Comparison of ENCODE assay signal across 8 cellular contexts in genomic region chr19:15199652-15200574, GRCh38. TPM values are rescaled to one million over a fixed set of nuclear protein-coding genes. Genes with fewer than 3 reads are reported as not detected.
DNase-seq lines count a peak whose midpoint lies in the region; ATAC-seq and TF ChIP-seq lines count a peak whose summit lies in the region.

No MANE protein-coding gene starts in this region.

- H3K79me1 ChIP-seq in trophoblast cell (ENCODE audit: low read length) = peaks cover 6% of the 10 kb centered on the region

- no peak overlapping the region for H2AFZ ChIP-seq in PC-9
- H2AFZ ChIP-seq in fibroblast of lung (ENCODE audit: low read length) = no peak overlapping the region
- peak overlapping the region; percentile 62 for H2AFZ ChIP-seq in trophoblast cell (ENCODE audit: insufficient read depth, low read length, poor library complexity)

- peak overlapping the region; percentile 25 for H2AK5ac ChIP-seq in trophoblast cell (ENCODE audit: low read length)

- H3K27ac Mint-ChIP-seq in CD8-positive, alpha-beta memory T cell = peak overlapping the region in 2 of 8 donors; percentile 47 to 79

- no peak overlapping the region for H3K23ac ChIP-seq in trophoblast cell (ENCODE audit: low read length)

- no peaks in the 10 kb centered on the region for H3K36me3 ChIP-seq in CD8-positive, alpha-beta memory T cell (ENCODE audit: insufficient read depth, low read length)
- peaks cover 24% of the 10 kb centered on the region; the same call in 1 of the 2 replicates for H3K36me3 ChIP-seq in PC-9 (ENCODE audit: low read depth)
- no peaks in the 10 kb centered on the region for H3K36me3 ChIP-seq in fibroblast of lung (ENCODE audit: control insufficient read depth, insufficient read depth, low read length)
- peaks cover 11 to 17% of the 10 kb centered on the region in 2 experiments for H3K36me3 ChIP-seq in trophoblast cell (ENCODE audit: control insufficient read depth in 1 of 2, insufficient read depth in 2 of 2, low read length in 2 of 2)

- WGBS in trophoblast cell (ENCODE audit: extremely low coverage, insufficient coverage, insufficient read length) = no CpG with 5 or more reads among the region's 83 CpGs

- peaks cover 24% of the 10 kb centered on the region for H3K27me3 ChIP-seq in CD8-positive, alpha-beta memory T cell (ENCODE audit: insufficient read depth, low read length, poor library complexity, severe bottlenecking)
- H3K27me3 ChIP-seq in PC-9 (ENCODE audit: insufficient read depth, low read depth) (no peaks in the 10 kb centered on the region), fibroblast of lung (ENCODE audit: control insufficient read depth, insufficient read depth, low read length) (no peaks in the 10 kb centered on the region), trophoblast cell (ENCODE audit: insufficient read depth, low read length) (no peaks in the 10 kb centered on the region)

- no peaks in the 10 kb centered on the region for H3K9me2 ChIP-seq in PC-9 (ENCODE audit: insufficient read depth)

- intact Hi-C loops in PC-9 (cut with micrococcal nuclease; ENCODE audit: unreplicated experiment) = loop anchor here (5.0 kb wide), 1 partner anchor 52 kb away; no protein-coding TSS in a partner anchor

- H3K9me3 ChIP-seq in CD8-positive, alpha-beta memory T cell (ENCODE audit: low read length) = no peaks in the 10 kb centered on the region
- no peaks in the 10 kb centered on the region for H3K9me3 ChIP-seq in PC-9 (ENCODE audit: insufficient read depth, low read depth)
- H3K9me3 ChIP-seq in fibroblast of lung (ENCODE audit: control insufficient read depth, insufficient read depth, low read depth, low read length) = no peaks in the 10 kb centered on the region
- peaks cover 3% of the 10 kb centered on the region for H3K9me3 ChIP-seq in trophoblast cell (ENCODE audit: insufficient read depth, low read depth, low read length)

- H4K8ac ChIP-seq in trophoblast cell (ENCODE audit: low read depth, low read length) = peak overlapping the region; percentile 81

- BruUV-seq in PC-9 (replicated peaks; lab: Mats Ljungman, UMichigan) = no TSS peak

- H3K4me1 Mint-ChIP-seq in CD8-positive, alpha-beta memory T cell = peaks cover 20 to 34% (median 21%) of the 10 kb centered on the region in 3 donors

- H3K9me3 Mint-ChIP-seq in CD8-positive, alpha-beta memory T cell = peaks cover 0 to 3% (median 0%) of the 10 kb centered on the region in 5 donors

- no peak for ATAC-seq in GM18909 (IDR thresholded peaks at IDR 0.05; ENCODE audit: poor library complexity, unreplicated experiment)
- ATAC-seq in GM21526 (IDR thresholded peaks at IDR 0.05; ENCODE audit: low FRiP score, unreplicated experiment) = no peak

- H2BK12ac ChIP-seq in trophoblast cell (ENCODE audit: low read length) = no peak overlapping the region

- CTCF ChIA-PET in CD8-positive, alpha-beta memory T cell (lab: Charles Lee) = no interaction called here
- CTCF ChIA-PET in PC-9 (lab: Charles Lee) = interaction anchor here (0.6 to 0.7 kb wide), 3 partner anchors 29 to 93 kb away, joined by 3 to 6 read pairs (median 4); partner anchors contain the start of gene EPHX3

- peak overlapping the region; percentile 56 for H3K4ac ChIP-seq in trophoblast cell (ENCODE audit: low read depth, low read length)

- no peak for DNase-seq in CD8-positive, alpha-beta memory T cell
- DNase-seq in PC-9 (peak in 1 of 2 experiments; percentile 46), fibroblast of lung (ENCODE audit: low read depth in 2 of 2) (peak in 1 of 2 donors; percentile 37), trophoblast cell (peak in 1 of 2 donors; percentile 31), HUDEP-2 (lab: John Stamatoyannopoulos, UW; ENCODE audit: unreplicated experiment in 76 of 76) (no peak)
- no peak for DNase-seq in stimulated activated CD4-positive, alpha-beta T cell treated with anti-CD3 and anti-CD28 coated beads, Interleukin-12 subunit alpha, Interleukin-12 subunit beta, amount 100 ng/mL, for 4 hours

- H4K20me1 ChIP-seq in PC-9 (ENCODE audit: insufficient read depth) (peaks cover 25% of the 10 kb centered on the region), fibroblast of lung (ENCODE audit: control insufficient read depth, extremely low read depth, insufficient read depth, low read length) (no peaks in the 10 kb centered on the region)

- peaks cover 40% of the 10 kb centered on the region for H3F3A ChIP-seq in PC-9 (ENCODE audit: insufficient read depth, low read depth)

- peak overlapping the region; percentile 78 for H4K12ac ChIP-seq in trophoblast cell (ENCODE audit: low read depth, low read length)

- peak overlapping the region; percentile 85 for H3K14ac ChIP-seq in trophoblast cell (ENCODE audit: low read length)

- H3K27ac ChIP-seq in CD8-positive, alpha-beta memory T cell (ENCODE audit: low read depth, low read length) = no peak overlapping the region
- peak overlapping the region; percentile 75 for H3K27ac ChIP-seq in PC-9
- peak overlapping the region; percentile 27 for H3K27ac ChIP-seq in fibroblast of lung (ENCODE audit: insufficient read depth, low read length)
- H3K27ac ChIP-seq in trophoblast cell (ENCODE audit: low read depth, low read length) = peak overlapping the region; percentile 20

- peak overlapping the region in 5 of 7 donors; percentile 56 to 63 (median 58) for H3K4me3 Mint-ChIP-seq in CD8-positive, alpha-beta memory T cell

- POLR2A ChIA-PET in CD8-positive, alpha-beta memory T cell (lab: Charles Lee) = no interaction called here
- POLR2A ChIA-PET in PC-9 (lab: Charles Lee; ENCODE audit: unreplicated experiment) = interaction anchor here (0.8 kb wide), 1 partner anchor 356 kb away, joined by 4 read pairs; no protein-coding TSS in a partner anchor

- peaks cover 0 to 5% (median 0%) of the 10 kb centered on the region in 3 donors for H3K36me3 Mint-ChIP-seq in CD8-positive, alpha-beta memory T cell

- peak overlapping the region; percentile 75 for H2BK120ac ChIP-seq in trophoblast cell (ENCODE audit: insufficient read depth, low read length, poor library complexity)

- H3K27me3 Mint-ChIP-seq in CD8-positive, alpha-beta memory T cell = peaks cover 51 to 54% of the 10 kb centered on the region in 2 donors

- H3K79me2 ChIP-seq in PC-9 (ENCODE audit: low read depth) (peaks cover 42% of the 10 kb centered on the region), fibroblast of lung (ENCODE audit: control insufficient read depth, insufficient read depth, low read length) (no peaks in the 10 kb centered on the region), trophoblast cell (ENCODE audit: control insufficient read depth, insufficient read depth, low read length, poor library complexity) (peaks cover 4% of the 10 kb centered on the region)

- H3K4me1 ChIP-seq in CD8-positive, alpha-beta memory T cell (ENCODE audit: insufficient read depth, low read length) = no peaks in the 10 kb centered on the region
- peaks cover 42% of the 10 kb centered on the region for H3K4me1 ChIP-seq in PC-9 (replicated peaks; ENCODE audit: insufficient read depth)
- peaks cover 12% of the 10 kb centered on the region for H3K4me1 ChIP-seq in fibroblast of lung (ENCODE audit: control insufficient read depth, extremely low read depth, insufficient read depth, low read length)
- H3K4me1 ChIP-seq in trophoblast cell (ENCODE audit: control insufficient read depth in 1 of 2, insufficient read depth in 2 of 2, low read length in 2 of 2) = peaks cover 0 to 12% of the 10 kb centered on the region in 2 experiments

- no peak overlapping the region for H3K4me3 ChIP-seq in CD8-positive, alpha-beta memory T cell (ENCODE audit: low read length)
- peak overlapping the region; percentile 88 for H3K4me3 ChIP-seq in PC-9
- peak overlapping the region; percentile 53 to 72 (median 56) for H3K4me3 ChIP-seq in fibroblast of lung (replicated peaks in 1 of 4; ENCODE audit: control extremely low read depth in 1 of 4, insufficient read depth in 1 of 4, low read depth in 3 of 4, low read length in 4 of 4)
- peak overlapping the region; percentile 80 for H3K4me3 ChIP-seq in trophoblast cell (ENCODE audit: low read depth, low read length)

- H2BK5ac ChIP-seq in trophoblast cell (ENCODE audit: low read depth, low read length, poor library complexity) = peak overlapping the region; percentile 43

- peak overlapping the region; percentile 82 for H3K9ac ChIP-seq in fibroblast of lung (ENCODE audit: insufficient read depth, low read length)
- H3K9ac ChIP-seq in trophoblast cell (ENCODE audit: low read length) = peak overlapping the region; percentile 84

- H3K4me2 ChIP-seq in PC-9 (peak overlapping the region; percentile 79), fibroblast of lung (ENCODE audit: extremely low read depth, insufficient read depth, low read length) (peak overlapping the region; percentile 90), trophoblast cell (ENCODE audit: low read length) (peak overlapping the region; percentile 95)

- peak overlapping the region; percentile 88 for H4K91ac ChIP-seq in trophoblast cell (ENCODE audit: low read depth, low read length)

- peak overlapping the region; percentile 91 for H3K18ac ChIP-seq in trophoblast cell (ENCODE audit: low read length)

- no peak for TF ChIP-seq CTCF in PC-9 (conservative IDR thresholded peaks at IDR 0.05)
- no peak for TF ChIP-seq CTCF in fibroblast of lung (conservative IDR thresholded peaks at IDR 0.05 in 1 of 2, IDR thresholded peaks at IDR 0.05 in 1 of 2; ENCODE audit: low read depth in 1 of 2, low read length in 2 of 2)

RNA-seq across cellular contexts. Expression of gene NOTCH3, which starts 0.9 kb away (rescaled TPM):
- total RNA-seq in CD8-positive, alpha-beta memory T cell = under 1 TPM in 1 of 2 experiments, not detected in 1; 0.04 TPM
- not detected for polyA plus RNA-seq in CD8-positive, alpha-beta memory T cell
- total RNA-seq in PC-9 (2021) (115 and 143 TPM in 2 replicates), fibroblast of lung (18.2 and 26.4 TPM in 2 replicates)
- polyA plus RNA-seq in fibroblast of lung = 3.9 and 42.6 TPM in 2 replicates
- polyA plus RNA-seq in fibroblast of lung (2012) = 7.1 and 75.2 TPM in 2 replicates
- polyA minus RNA-seq in fibroblast of lung (ENCODE audit: low replicate concordance) = 20.5 and 355 TPM in 2 replicates
- polyA plus RNA-seq in trophoblast cell (2013) = 34.4 and 37.9 TPM in 2 replicates

RNA-seq across cellular contexts. Expression of gene EPHX3, which starts 32.3 kb away (rescaled TPM):
- total RNA-seq in CD8-positive, alpha-beta memory T cell = not detected
- not detected for polyA plus RNA-seq in CD8-positive, alpha-beta memory T cell
- 17.7 and 20.1 TPM in 2 replicates for total RNA-seq in PC-9 (2021)
- under 0.01 TPM in 2 replicates for total RNA-seq in fibroblast of lung
- 0.05 and 0.07 TPM in 2 replicates for polyA plus RNA-seq in fibroblast of lung
- not detected in 2 replicates for polyA plus RNA-seq in fibroblast of lung (2012)
- not detected in 2 replicates for polyA minus RNA-seq in fibroblast of lung (ENCODE audit: low replicate concordance)
- 4.4 and 4.7 TPM in 2 replicates for polyA plus RNA-seq in trophoblast cell (2013)

Comparison
In these comparisons a context has a peak if more than half of its experiments do, and no peak if none do; other contexts are left out.
1. RNA of gene NOTCH3, which starts 0.9 kb away (total RNA-seq): 115 to 143 TPM in PC-9 and 18.2 to 26.4 TPM in fibroblast of lung; 0.04 TPM in CD8-positive, alpha-beta memory T cell; every median in the first group is over 10 times any median in the second.
2. RNA of gene EPHX3, which starts 32.3 kb away (total RNA-seq): 17.7 to 20.1 TPM in PC-9; not detected in CD8-positive, alpha-beta memory T cell and under 0.01 TPM in fibroblast of lung; every median in the first group is over 10 times any median in the second.
3. Peak in every context shown above with its lines, with median percentiles within 50 percentile points of each other: H3K4me2 ChIP-seq.